In the genomic region with DNA sequence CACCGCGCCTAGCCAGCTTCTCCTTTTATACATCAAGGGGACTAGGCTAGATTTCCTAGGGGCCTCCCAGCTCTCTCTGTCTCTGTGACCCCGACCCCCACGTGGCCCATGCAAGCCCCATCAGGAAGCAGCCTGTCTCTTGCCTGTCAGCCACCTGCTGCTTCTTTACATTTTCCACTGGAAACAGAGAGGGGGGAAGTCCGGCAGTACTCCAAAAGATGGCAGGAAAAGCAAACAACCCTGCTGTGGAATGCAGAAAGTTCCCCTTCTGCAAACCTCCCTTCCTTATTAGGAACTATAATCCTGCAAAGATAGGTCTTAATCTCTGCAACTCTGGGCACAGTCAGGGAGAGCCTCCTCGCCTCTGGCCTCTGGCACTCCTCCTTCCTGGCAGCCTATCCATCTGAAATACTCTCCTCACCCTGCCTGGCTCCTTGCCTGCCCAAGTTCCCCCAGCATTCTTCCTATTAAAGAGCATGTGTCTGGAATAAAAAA, we compare ENCODE assay signal across 14 cellular contexts. TPM values are rescaled to one million over a fixed set of nuclear protein-coding genes. Genes with fewer than 3 reads are reported as not detected.
DNase-seq lines count a peak whose midpoint lies in the region; ATAC-seq, FAIRE-seq and TF ChIP-seq lines count a peak whose summit lies in the region.
"Had no signal": no experiment of that assay in that cellular context is flagged by ENCODE, and none has a peak within 500 bp of the region (broad histone marks: within the 10 kb centered on the region; RNA-seq: fewer than 3 reads in every experiment).

No MANE protein-coding gene starts in this region.

- H3K4me1 ChIP-seq in GM23248 (ENCODE audit: insufficient read depth) (0 out of 2 replicates have a peak, but pooled peaks cover 3% of the 10 kb centered on the region), prostate gland (replicated peaks) (peaks cover 27% of the 10 kb centered on the region)

- H3K9me3 Mint-ChIP-seq in activated naive CD4-positive, alpha-beta T cell treated with anti-CD3 and anti-CD28 coated beads, Interleukin-2, amount 50 U/mL, for 72 hours = no peaks in the 10 kb centered on the region
- no peaks in the 10 kb centered on the region for H3K9me3 Mint-ChIP-seq in activated T-helper 2 cell treated with anti-CD3 and anti-CD28 coated beads, Interferon-gamma antibody, Interleukin-2, Interleukin-4, amounts not matched to agents 10 μg/mL and 5 μg/mL and 100 μg/mL, durations not matched to agents 14 hours and 24 hours and 36 hours
- H3K9me3 Mint-ChIP-seq: activated naive CD4-positive, alpha-beta T cell treated with anti-CD3 and anti-CD28 coated beads for 36 hours; stimulated activated effector memory CD8-positive, alpha-beta T cell treated with anti-CD3 and anti-CD28 coated beads, Interleukin-12 subunit alpha, Interleukin-12 subunit beta, amount 100 ng/mL, for 72 hours had no signal

- H3F3A ChIP-seq in GM23248 (ENCODE audit: insufficient read depth) = no peaks in the 10 kb centered on the region; the same call in 1 of the 2 replicates

- H3K4me3 ChIP-seq in GM23248 (no peak overlapping the region), SK-N-MC (peak overlapping the region; percentile 9), fibroblast of the aortic adventitia (ENCODE audit: low read depth, low read length) (no peak overlapping the region), prostate gland (no peak overlapping the region)
- H3K4me3 ChIP-seq: spleen had no signal

- H3K27me3 Mint-ChIP-seq in activated T-helper 2 cell treated with anti-CD3 and anti-CD28 coated beads, Interferon-gamma antibody, Interleukin-2, Interleukin-4, amounts not matched to agents 10 μg/mL and 5 μg/mL and 100 μg/mL, durations not matched to agents 14 hours and 24 hours and 36 hours (ENCODE audit: low read depth) = no peaks in the 10 kb centered on the region

- no peak for FAIRE-seq in GM12892 (lab: Jason Lieb, UNC)
- FAIRE-seq: endothelial cell of umbilical vein, H54 had no signal

- no peaks in the 10 kb centered on the region for H3K79me2 ChIP-seq in GM23248 (ENCODE audit: insufficient read depth)

- TF ChIP-seq CTCF in fibroblast of the aortic adventitia (IDR thresholded peaks at IDR 0.05; ENCODE audit: insufficient read depth, low read length) (no peak), prostate gland (IDR thresholded peaks at IDR 0.05) (no peak)

- in situ Hi-C loops in GM23248 (cut with MboI) = no loop called here

- H3K9ac ChIP-seq in GM23248 (no peak overlapping the region), SK-N-MC (ENCODE audit: insufficient read length) (peak overlapping the region; percentile 8)

- no peaks in the 10 kb centered on the region for H4K20me1 ChIP-seq in GM23248 (ENCODE audit: insufficient read depth)

- H3K4me1 Mint-ChIP-seq in activated T-helper 2 cell treated with anti-CD3 and anti-CD28 coated beads, Interferon-gamma antibody, Interleukin-2, Interleukin-4, amounts not matched to agents 10 μg/mL and 5 μg/mL and 100 μg/mL, durations not matched to agents 14 hours and 24 hours and 36 hours (ENCODE audit: low read depth) = no peaks in the 10 kb centered on the region
- H3K4me1 Mint-ChIP-seq: stimulated activated effector memory CD8-positive, alpha-beta T cell treated with anti-CD3 and anti-CD28 coated beads, Interleukin-12 subunit alpha, Interleukin-12 subunit beta, amount 100 ng/mL, for 72 hours had no signal

- H3K36me3 Mint-ChIP-seq in activated naive CD4-positive, alpha-beta T cell treated with anti-CD3 and anti-CD28 coated beads, Interleukin-2, amount 50 U/mL, for 72 hours = no peaks in the 10 kb centered on the region
- no peaks in the 10 kb centered on the region for H3K36me3 Mint-ChIP-seq in activated T-helper 2 cell treated with anti-CD3 and anti-CD28 coated beads, Interferon-gamma antibody, Interleukin-2, Interleukin-4, amounts not matched to agents 10 μg/mL and 5 μg/mL and 100 μg/mL, durations not matched to agents 14 hours and 24 hours and 36 hours (ENCODE audit: low read depth)
- H3K36me3 Mint-ChIP-seq: stimulated activated effector memory CD8-positive, alpha-beta T cell treated with anti-CD3 and anti-CD28 coated beads, Interleukin-12 subunit alpha, Interleukin-12 subunit beta, amount 100 ng/mL, for 72 hours had no signal

- no peaks in the 10 kb centered on the region for H3K27me3 ChIP-seq in GM23248 (replicated peaks; ENCODE audit: insufficient read depth)
- no peaks in the 10 kb centered on the region for H3K27me3 ChIP-seq in prostate gland (replicated peaks; ENCODE audit: insufficient read depth)
- H3K27me3 ChIP-seq: spleen had no signal

- no peak overlapping the region for H3K4me3 Mint-ChIP-seq in activated T-helper 2 cell treated with anti-CD3 and anti-CD28 coated beads, Interferon-gamma antibody, Interleukin-2, Interleukin-4, amounts not matched to agents 10 μg/mL and 5 μg/mL and 100 μg/mL, durations not matched to agents 14 hours and 24 hours and 36 hours (ENCODE audit: low read depth)
- H3K4me3 Mint-ChIP-seq: activated naive CD4-positive, alpha-beta T cell treated with anti-CD3 and anti-CD28 coated beads for 36 hours; stimulated activated effector memory CD8-positive, alpha-beta T cell treated with anti-CD3 and anti-CD28 coated beads, Interleukin-12 subunit alpha, Interleukin-12 subunit beta, amount 100 ng/mL, for 72 hours had no signal

- DNase-seq in GM23248 = peak; percentile 22
- no peak for DNase-seq in SK-N-MC (ENCODE audit: low read depth, low spot score)
- peak; percentile 70 for DNase-seq in fibroblast of the aortic adventitia (ENCODE audit: low read depth)
- DNase-seq in prostate gland (ENCODE audit: low spot score) = peak; percentile 77
- DNase-seq in activated naive CD4-positive, alpha-beta T cell treated with anti-CD3 and anti-CD28 coated beads, Interleukin-2, amount 50 U/mL, for 72 hours (ENCODE audit: low spot score in 2 of 2) = no peak
- no peak for DNase-seq in activated T-helper 2 cell treated with anti-CD3 and anti-CD28 coated beads, Interferon-gamma antibody, Interleukin-2, Interleukin-4, amounts not matched to agents 10 μg/mL and 5 μg/mL and 100 μg/mL, durations not matched to agents 14 hours and 24 hours and 36 hours (ENCODE audit: low spot score)
- no peak for DNase-seq in GM12892 (ENCODE audit: insufficient read length)
- DNase-seq: activated naive CD4-positive, alpha-beta T cell treated with anti-CD3 and anti-CD28 coated beads for 36 hours; DND-41; spleen had no signal

- no peak overlapping the region for H2AFZ ChIP-seq in GM23248

- intact Hi-C loops in prostate gland (cut with DNase I) = no loop called here
- intact Hi-C loops in activated T-helper 2 cell treated with anti-CD3 and anti-CD28 coated beads, Interferon-gamma antibody, Interleukin-2, Interleukin-4, amounts not matched to agents 10 μg/mL and 5 μg/mL and 100 μg/mL, durations not matched to agents 14 hours and 24 hours and 36 hours (cut with micrococcal nuclease) = no loop called here

- TF ChIP-seq POLR2A in prostate gland (IDR thresholded peaks at IDR 0.05) (no peak), GM12892 (IDR thresholded peaks at IDR 0.05; ENCODE audit: low read depth, low read length) (no peak)

- no peak overlapping the region for H3K27ac Mint-ChIP-seq in activated naive CD4-positive, alpha-beta T cell treated with anti-CD3 and anti-CD28 coated beads, Interleukin-2, amount 50 U/mL, for 72 hours
- no peak overlapping the region for H3K27ac Mint-ChIP-seq in activated T-helper 2 cell treated with anti-CD3 and anti-CD28 coated beads, Interferon-gamma antibody, Interleukin-2, Interleukin-4, amounts not matched to agents 10 μg/mL and 5 μg/mL and 100 μg/mL, durations not matched to agents 14 hours and 24 hours and 36 hours
- H3K27ac Mint-ChIP-seq: activated naive CD4-positive, alpha-beta T cell treated with anti-CD3 and anti-CD28 coated beads for 36 hours; stimulated activated effector memory CD8-positive, alpha-beta T cell treated with anti-CD3 and anti-CD28 coated beads, Interleukin-12 subunit alpha, Interleukin-12 subunit beta, amount 100 ng/mL, for 72 hours had no signal

- H3K27ac ChIP-seq in GM23248 = no peak overlapping the region
- peak overlapping the region; percentile 72 for H3K27ac ChIP-seq in SK-N-MC
- peak overlapping the region; percentile 67 to 75 for H3K27ac ChIP-seq in prostate gland

- no peaks in the 10 kb centered on the region for H3K9me2 ChIP-seq in GM23248 (ENCODE audit: insufficient read depth)

- H3K36me3 ChIP-seq in GM23248 (ENCODE audit: low read depth) (peaks cover 30% of the 10 kb centered on the region; the same call in 1 of the 2 replicates), SK-N-MC (ENCODE audit: insufficient read depth, low read length) (no peaks in the 10 kb centered on the region), prostate gland (no peaks in the 10 kb centered on the region)

- H3K9me3 ChIP-seq in GM23248 (ENCODE audit: low read depth) (no peaks in the 10 kb centered on the region), SK-N-MC (ENCODE audit: low read depth, low read length) (no peaks in the 10 kb centered on the region), prostate gland (no peaks in the 10 kb centered on the region)
- H3K9me3 ChIP-seq: spleen had no signal

- H3K4me2 ChIP-seq in GM23248 (ENCODE audit: unreplicated experiment) = no peak overlapping the region

- 75 to 80% methylated on average over 6 of the region's 6 CpGs for WGBS in GM23248 (ENCODE audit: low coverage in 1 of 2, low lambda C conversion rate in 2 of 2, missing lambda C conversion rate in 2 of 2), 2 experiments
- WGBS in prostate gland = 34% methylated on average over 6 of the region's 6 CpGs

- ATAC-seq in HG02763 (IDR thresholded peaks at IDR 0.05; ENCODE audit: unreplicated experiment) = no peak
- ATAC-seq in activated naive CD4-positive, alpha-beta T cell treated with anti-CD3 and anti-CD28 coated beads, Interleukin-2, amount 50 U/mL, for 72 hours = no peak
- ATAC-seq: stimulated activated effector memory CD8-positive, alpha-beta T cell treated with anti-CD3 and anti-CD28 coated beads, Interleukin-12 subunit alpha, Interleukin-12 subunit beta, amount 100 ng/mL, for 72 hours had no signal

RNA-seq across cellular contexts. Expression of a gene that starts 47.4 kb away (rescaled TPM):
- 41.2 and 41.6 TPM in 2 replicates for total RNA-seq in GM23248 (2014; rRNA removed; shearing (Covaris generic))
- 27.0 and 29.6 TPM in 2 replicates for polyA plus RNA-seq in GM23248 (2016; fragmentation: Nextera tagmentation; extraction: Ambion mirVana)
- 14.9 and 30.4 TPM in 2 replicates for total RNA-seq in fibroblast of the aortic adventitia (ENCODE audit: low replicate concordance)
- total RNA-seq in prostate gland = 10 to 100 TPM; 36.5 to 65.6 TPM
- 10 to 100 TPM; 21.7 to 25.5 TPM for total RNA-seq in activated naive CD4-positive, alpha-beta T cell treated with anti-CD3 and anti-CD28 coated beads, Interleukin-2, amount 50 U/mL, for 72 hours
- total RNA-seq in activated T-helper 2 cell treated with anti-CD3 and anti-CD28 coated beads, Interferon-gamma antibody, Interleukin-2, Interleukin-4, amounts not matched to agents 10 μg/mL and 5 μg/mL and 100 μg/mL, durations not matched to agents 14 hours and 24 hours and 36 hours = 29.5 and 32.5 TPM in 2 replicates
- 11.7 TPM for polyA plus RNA-seq in GM12892 (2012; ENCODE audit: missing spikeins)

Comparison
In these comparisons a context has a peak if more than half of its experiments do, and no peak if none do; other contexts are left out.
1. DNase-seq: peak in GM23248 (single experiment), fibroblast of the aortic adventitia (single experiment) and prostate gland (single experiment); none in SK-N-MC (single experiment), activated naive CD4-positive, alpha-beta T cell treated with anti-CD3 and anti-CD28 coated beads, Interleukin-2, amount 50 U/mL, for 72 hours (0 of 2), activated T-helper 2 cell treated with anti-CD3 and anti-CD28 coated beads, Interferon-gamma antibody, Interleukin-2, Interleukin-4, amounts not matched to agents 10 μg/mL and 5 μg/mL and 100 μg/mL, durations not matched to agents 14 hours and 24 hours and 36 hours (single experiment) and GM12892 (single experiment).